Comparison of ENCODE assay signal across 9 cellular contexts in genomic region chr20:38673731-38674177, GRCh38. TPM values are rescaled to one million over a fixed set of nuclear protein-coding genes. Genes with fewer than 3 reads are reported as not detected.
DNase-seq lines count a peak whose midpoint lies in the region; ATAC-seq, FAIRE-seq and TF ChIP-seq lines count a peak whose summit lies in the region.
"Had no signal": no experiment of that assay in that cellular context is flagged by ENCODE, and none has a peak within 500 bp of the region (broad histone marks: within the 10 kb centered on the region; RNA-seq: fewer than 3 reads in every experiment).

No MANE protein-coding gene starts in this region.

- peaks cover 49% of the 10 kb centered on the region for H3K27me3 ChIP-seq in CD4-positive, alpha-beta T cell (ENCODE audit: control insufficient read depth, insufficient read depth, low read length)
- peaks cover 33 to 45% (median 36%) of the 10 kb centered on the region in 5 donors for H3K27me3 ChIP-seq in subcutaneous abdominal adipose tissue (ENCODE audit: control insufficient read depth in 5 of 5, insufficient read depth in 4 of 5, low read length in 5 of 5)

- FAIRE-seq in GM12891 (lab: Jason Lieb, UNC), result no peak

- H3K27ac ChIP-seq in CD4-positive, alpha-beta T cell (ENCODE audit: low read depth, low read length), result no peak overlapping the region
- H3K27ac ChIP-seq in subcutaneous abdominal adipose tissue (ENCODE audit: low read depth, low read length), result no peak overlapping the region

- DNase-seq in CD4-positive, alpha-beta T cell, result no peak
- DNase-seq in activated naive CD8-positive, alpha-beta T cell treated with anti-CD3 and anti-CD28 coated beads for 36 hours, result peak; percentile 24
- DNase-seq in iris pigment epithelial cell (ENCODE audit: low read depth) (peak; percentile 20), GM12891 (ENCODE audit: insufficient read length, low spot score) (no peak)

- H3K36me3 ChIP-seq in subcutaneous abdominal adipose tissue (ENCODE audit: control insufficient read depth in 5 of 5, insufficient read depth in 5 of 5, low read length in 5 of 5), result no peaks in the 10 kb centered on the region

- no peaks in the 10 kb centered on the region for H3K9me3 Mint-ChIP-seq in CD4-positive, alpha-beta T cell
- peaks cover 1% of the 10 kb centered on the region for H3K9me3 Mint-ChIP-seq in activated naive CD8-positive, alpha-beta T cell treated with anti-CD3 and anti-CD28 coated beads for 36 hours

- TF ChIP-seq CTCF in CD4-positive, alpha-beta T cell (IDR thresholded peaks at IDR 0.05), result no peak

- peaks cover 61% of the 10 kb centered on the region for H3K27me3 Mint-ChIP-seq in CD4-positive, alpha-beta T cell
- H3K27me3 Mint-ChIP-seq in activated naive CD8-positive, alpha-beta T cell treated with anti-CD3 and anti-CD28 coated beads for 36 hours, result peaks cover 55% of the 10 kb centered on the region

- intact Hi-C loops in CD4-positive, alpha-beta T cell (cut with DNase I, micrococcal nuclease), result no loop called here

- peak; percentile 11 for ATAC-seq in CD4-positive, alpha-beta T cell (ENCODE audit: poor library complexity)
- peak; percentile 17 for ATAC-seq in HG02642 (IDR thresholded peaks at IDR 0.05; ENCODE audit: poor library complexity, unreplicated experiment)
- ATAC-seq in HG03342 (IDR thresholded peaks at IDR 0.05; ENCODE audit: unreplicated experiment), result no peak
- no peak for ATAC-seq in HG03520 (IDR thresholded peaks at IDR 0.05; ENCODE audit: unreplicated experiment)

- H3K4me1 ChIP-seq in subcutaneous abdominal adipose tissue (ENCODE audit: control insufficient read depth in 5 of 5, insufficient read depth in 5 of 5, low read length in 5 of 5), result peaks cover 2 to 12% (median 11%) of the 10 kb centered on the region in 5 donors

- H3K4me3 ChIP-seq in subcutaneous abdominal adipose tissue (ENCODE audit: low read depth in 1 of 5, low read length in 5 of 5), result peak overlapping the region; percentile 37 to 62 (median 59)

- no peaks in the 10 kb centered on the region for H3K9me3 ChIP-seq in CD4-positive, alpha-beta T cell (ENCODE audit: control insufficient read depth, low read length)
- H3K9me3 ChIP-seq in subcutaneous abdominal adipose tissue (ENCODE audit: control insufficient read depth in 5 of 5, low read length in 5 of 5), result no peaks in the 10 kb centered on the region

- POLR2A ChIA-PET in CD4-positive, alpha-beta T cell (lab: Charles Lee), result interaction anchor here (1.4 kb wide), 1 partner anchor 58 kb away, joined by 3 read pairs; no protein-coding TSS in a partner anchor

- TF ChIP-seq POLR2A in GM12891 (IDR thresholded peaks at IDR 0.05; ENCODE audit: low read depth, low read length), result no peak

- no peaks in the 10 kb centered on the region for H3K36me3 Mint-ChIP-seq in CD4-positive, alpha-beta T cell (ENCODE audit: low read depth)
- no peaks in the 10 kb centered on the region for H3K36me3 Mint-ChIP-seq in activated naive CD8-positive, alpha-beta T cell treated with anti-CD3 and anti-CD28 coated beads for 36 hours

- CTCF ChIA-PET in CD4-positive, alpha-beta T cell (lab: Charles Lee), result no interaction called here

- no peak overlapping the region for H3K9ac ChIP-seq in subcutaneous abdominal adipose tissue (ENCODE audit: low read length in 5 of 5)

- peaks cover 8% of the 10 kb centered on the region for H3K4me1 Mint-ChIP-seq in CD4-positive, alpha-beta T cell (ENCODE audit: low read depth)
- peaks cover 6% of the 10 kb centered on the region for H3K4me1 Mint-ChIP-seq in activated naive CD8-positive, alpha-beta T cell treated with anti-CD3 and anti-CD28 coated beads for 36 hours

- no peak overlapping the region for H3K27ac Mint-ChIP-seq in CD4-positive, alpha-beta T cell
- no peak overlapping the region for H3K27ac Mint-ChIP-seq in activated naive CD8-positive, alpha-beta T cell treated with anti-CD3 and anti-CD28 coated beads for 36 hours

- H3K4me3 Mint-ChIP-seq in CD4-positive, alpha-beta T cell, result peak overlapping the region; percentile 85
- peak overlapping the region; percentile 78 for H3K4me3 Mint-ChIP-seq in activated naive CD8-positive, alpha-beta T cell treated with anti-CD3 and anti-CD28 coated beads for 36 hours

TF ChIP-seq in GM12891, 5 proteins besides CTCF, POLR2A, EP300 and RAD21:
- TF ChIP-seq POLR2AphosphoS5 (IDR thresholded peaks at IDR 0.05; ENCODE audit: low read depth, low read length), result no peak
- TF ChIP-seq SPI1 (IDR thresholded peaks at IDR 0.05; ENCODE audit: low read depth, low read length), result no peak

RNA-seq across cellular contexts. Expression of gene SLC32A1, which starts 50.5 kb away (rescaled TPM):
- total RNA-seq in CD4-positive, alpha-beta T cell, result not detected
- not detected for total RNA-seq in activated naive CD8-positive, alpha-beta T cell treated with anti-CD3 and anti-CD28 coated beads for 36 hours
- polyA plus RNA-seq in GM12891 (2012; ENCODE audit: low read depth, missing spikeins), result 0.74 TPM
- total RNA-seq: pulmonary artery endothelial cell had no signal

Comparison
In these comparisons a context has a peak if more than half of its experiments do, and no peak if none do; other contexts are left out.
1. ATAC-seq: peak in CD4-positive, alpha-beta T cell (single experiment) and HG02642 (single experiment); none in HG03342 (single experiment) and HG03520 (single experiment).
2. DNase-seq: peak in activated naive CD8-positive, alpha-beta T cell treated with anti-CD3 and anti-CD28 coated beads for 36 hours (single experiment) and iris pigment epithelial cell (single experiment); none in CD4-positive, alpha-beta T cell (0 of 10) and GM12891 (single experiment).